20 cellular contexts compared by ENCODE assay signal in genomic region chr5:59100875-59101274, GRCh38.
DNase-seq lines count a peak whose midpoint lies in the region; ATAC-seq and TF ChIP-seq lines count a peak whose summit lies in the region.
"Had no signal": no experiment of that assay in that cellular context is flagged by ENCODE, and none has a peak within 500 bp of the region (broad histone marks: within the 10 kb centered on the region; RNA-seq: fewer than 3 reads in every experiment).

No MANE protein-coding gene starts in this region.

- H3K4me3 ChIP-seq in CD4-positive, alpha-beta memory T cell (ENCODE audit: low read length in 2 of 2) = no peak overlapping the region
- H3K4me3 ChIP-seq: PC-9 had no signal

- DNase-seq in activated CD4-positive, alpha-beta T cell treated with anti-CD3 and anti-CD28 coated beads, Interleukin-2, amount 10 ng/mL, durations not matched to agents 24 days and 14 days = no peak
- DNase-seq in activated CD4-positive, alpha-beta T cell treated with anti-CD3 and anti-CD28 coated beads for 36 hours = no peak
- no peak for DNase-seq in CD4-positive, alpha-beta memory T cell
- no peak for DNase-seq in activated T-helper 1 cell treated with anti-CD3 and anti-CD28 coated beads, Interleukin-12 subunit alpha, Interleukin-12 subunit beta, Interleukin-2, Interleukin-4 antibody, amounts not matched to agents 30 ng/mL and 10 ng/mL and 1 ng/mL, durations not matched to agents 14 hours and 24 hours and 36 hours (ENCODE audit: low spot score)
- DNase-seq in natural killer cell treated with Interleukin-12 subunit alpha and Interleukin-12 subunit beta and Interleukin-15 and Interleukin-18, amount 100 ng/mL, for 72 hours (ENCODE audit: low spot score) = no peak
- DNase-seq in GM10266 (ENCODE audit: extremely low spot score) = no peak
- DNase-seq in effector CD8-positive, alpha-beta T cell (lab: John Stamatoyannopoulos, UW) = no peak
- no peak for DNase-seq in activated effector memory CD4-positive, alpha-beta T cell treated with anti-CD3 and anti-CD28 coated beads, Interleukin-2, amount 50 U/mL, for 16 hours
- DNase-seq: DMS53, GDM1, NCI-H1092 treated with DMSO at 0.1 percent for 48 hours, NCI-H1436 treated with DMSO at 0.1 percent for 48 hours, NCI-H1930, NCI-H69, PC-9, SIG-M5 had no signal

- H3K4me1 ChIP-seq in CD4-positive, alpha-beta memory T cell (ENCODE audit: insufficient read depth, low read length) = peaks cover 36% of the 10 kb centered on the region

- intact Hi-C loops in activated CD4-positive, alpha-beta T cell treated with anti-CD3 and anti-CD28 coated beads, Interleukin-2, amount 10 ng/mL, durations not matched to agents 24 days and 14 days (cut with micrococcal nuclease) = no loop called here
- intact Hi-C loops in activated CD4-positive, alpha-beta T cell treated with anti-CD3 and anti-CD28 coated beads for 36 hours (cut with DNase I, micrococcal nuclease) = no loop called here
- intact Hi-C loops in CD4-positive, alpha-beta memory T cell (cut with micrococcal nuclease) = no loop called here
- intact Hi-C loops in activated T-helper 1 cell treated with anti-CD3 and anti-CD28 coated beads, Interleukin-12 subunit alpha, Interleukin-12 subunit beta, Interleukin-2, Interleukin-4 antibody, amounts not matched to agents 30 ng/mL and 10 ng/mL and 1 ng/mL, durations not matched to agents 14 hours and 24 hours and 36 hours (cut with micrococcal nuclease) = no loop called here

- H3K36me3 ChIP-seq in CD4-positive, alpha-beta memory T cell (ENCODE audit: insufficient read depth, low read length) = no peaks in the 10 kb centered on the region

- CTCF ChIA-PET in activated CD4-positive, alpha-beta T cell treated with anti-CD3 and anti-CD28 coated beads for 36 hours (lab: Charles Lee) = interaction anchor here (0.9 to 1.1 kb wide), 2 partner anchors 23 to 26 kb away, joined by 3 to 4 read pairs; no protein-coding TSS in a partner anchor
- CTCF ChIA-PET in CD4-positive, alpha-beta memory T cell (lab: Charles Lee; ENCODE audit: partially characterized antibody) = interaction anchor here (1.2 to 1.8 kb wide), 3 partner anchors 15 to 60 kb away, joined by 4 to 6 read pairs (median 4); no protein-coding TSS in a partner anchor

- no peaks in the 10 kb centered on the region for H3K9me3 ChIP-seq in CD4-positive, alpha-beta memory T cell (ENCODE audit: control insufficient read depth in 1 of 2, low read length in 2 of 2)

- peaks cover 12% of the 10 kb centered on the region for H3K9me3 Mint-ChIP-seq in activated CD4-positive, alpha-beta T cell treated with anti-CD3 and anti-CD28 coated beads, Interleukin-2, amount 10 ng/mL, durations not matched to agents 24 days and 14 days
- peaks cover 1% of the 10 kb centered on the region for H3K9me3 Mint-ChIP-seq in activated CD4-positive, alpha-beta T cell treated with anti-CD3 and anti-CD28 coated beads for 36 hours (ENCODE audit: low read depth)
- peaks cover 0 to 2% (median 0%) of the 10 kb centered on the region in 8 donors for H3K9me3 Mint-ChIP-seq in CD4-positive, alpha-beta memory T cell
- no peaks in the 10 kb centered on the region for H3K9me3 Mint-ChIP-seq in activated T-helper 1 cell treated with anti-CD3 and anti-CD28 coated beads, Interleukin-12 subunit alpha, Interleukin-12 subunit beta, Interleukin-2, Interleukin-4 antibody, amounts not matched to agents 30 ng/mL and 10 ng/mL and 1 ng/mL, durations not matched to agents 14 hours and 24 hours and 36 hours
- no peaks in the 10 kb centered on the region for H3K9me3 Mint-ChIP-seq in natural killer cell treated with Interleukin-12 subunit alpha and Interleukin-12 subunit beta and Interleukin-15 and Interleukin-18, amount 100 ng/mL, for 72 hours

- no peak for ATAC-seq in activated CD4-positive, alpha-beta T cell treated with anti-CD3 and anti-CD28 coated beads for 36 hours
- ATAC-seq in natural killer cell treated with Interleukin-12 subunit alpha and Interleukin-12 subunit beta and Interleukin-15 and Interleukin-18, amount 100 ng/mL, for 72 hours = no peak
- ATAC-seq: HCT116 had no signal

- H3K27me3 ChIP-seq in CD4-positive, alpha-beta memory T cell (ENCODE audit: insufficient read depth, low read length) = no peaks in the 10 kb centered on the region

- H3K27ac Mint-ChIP-seq in activated CD4-positive, alpha-beta T cell treated with anti-CD3 and anti-CD28 coated beads, Interleukin-2, amount 10 ng/mL, durations not matched to agents 24 days and 14 days = peak overlapping the region; percentile 83
- H3K27ac Mint-ChIP-seq in activated CD4-positive, alpha-beta T cell treated with anti-CD3 and anti-CD28 coated beads for 36 hours = no peak overlapping the region
- peak overlapping the region; percentile 0 to 94 (median 64) for H3K27ac Mint-ChIP-seq in CD4-positive, alpha-beta memory T cell
- peak overlapping the region; percentile 90 for H3K27ac Mint-ChIP-seq in activated T-helper 1 cell treated with anti-CD3 and anti-CD28 coated beads, Interleukin-12 subunit alpha, Interleukin-12 subunit beta, Interleukin-2, Interleukin-4 antibody, amounts not matched to agents 30 ng/mL and 10 ng/mL and 1 ng/mL, durations not matched to agents 14 hours and 24 hours and 36 hours
- H3K27ac Mint-ChIP-seq in natural killer cell treated with Interleukin-12 subunit alpha and Interleukin-12 subunit beta and Interleukin-15 and Interleukin-18, amount 100 ng/mL, for 72 hours = peak overlapping the region; percentile 79 to 88

- no peaks in the 10 kb centered on the region for H3K27me3 Mint-ChIP-seq in activated CD4-positive, alpha-beta T cell treated with anti-CD3 and anti-CD28 coated beads, Interleukin-2, amount 10 ng/mL, durations not matched to agents 24 days and 14 days
- H3K27me3 Mint-ChIP-seq in activated CD4-positive, alpha-beta T cell treated with anti-CD3 and anti-CD28 coated beads for 36 hours = peaks cover 2% of the 10 kb centered on the region
- no peaks in the 10 kb centered on the region for H3K27me3 Mint-ChIP-seq in CD4-positive, alpha-beta memory T cell
- no peaks in the 10 kb centered on the region for H3K27me3 Mint-ChIP-seq in activated T-helper 1 cell treated with anti-CD3 and anti-CD28 coated beads, Interleukin-12 subunit alpha, Interleukin-12 subunit beta, Interleukin-2, Interleukin-4 antibody, amounts not matched to agents 30 ng/mL and 10 ng/mL and 1 ng/mL, durations not matched to agents 14 hours and 24 hours and 36 hours (ENCODE audit: insufficient read depth)
- no peaks in the 10 kb centered on the region for H3K27me3 Mint-ChIP-seq in natural killer cell treated with Interleukin-12 subunit alpha and Interleukin-12 subunit beta and Interleukin-15 and Interleukin-18, amount 100 ng/mL, for 72 hours

- POLR2A ChIA-PET in activated CD4-positive, alpha-beta T cell treated with anti-CD3 and anti-CD28 coated beads for 36 hours (lab: Charles Lee) = no interaction called here
- POLR2A ChIA-PET in CD4-positive, alpha-beta memory T cell (lab: Charles Lee; ENCODE audit: partially characterized antibody) = interaction anchor here (1.0 to 3.4 kb wide), 5 partner anchors 9 to 66 kb away, joined by 3 to 34 read pairs (median 7); no protein-coding TSS in a partner anchor

- peaks cover 63% of the 10 kb centered on the region for H3K4me1 Mint-ChIP-seq in activated CD4-positive, alpha-beta T cell treated with anti-CD3 and anti-CD28 coated beads, Interleukin-2, amount 10 ng/mL, durations not matched to agents 24 days and 14 days
- H3K4me1 Mint-ChIP-seq in activated CD4-positive, alpha-beta T cell treated with anti-CD3 and anti-CD28 coated beads for 36 hours = peaks cover 49% of the 10 kb centered on the region
- H3K4me1 Mint-ChIP-seq in CD4-positive, alpha-beta memory T cell = peaks cover 17 to 45% (median 35%) of the 10 kb centered on the region in 4 donors
- H3K4me1 Mint-ChIP-seq in activated T-helper 1 cell treated with anti-CD3 and anti-CD28 coated beads, Interleukin-12 subunit alpha, Interleukin-12 subunit beta, Interleukin-2, Interleukin-4 antibody, amounts not matched to agents 30 ng/mL and 10 ng/mL and 1 ng/mL, durations not matched to agents 14 hours and 24 hours and 36 hours (ENCODE audit: low read depth) = peaks cover 81% of the 10 kb centered on the region
- peaks cover 47 to 51% of the 10 kb centered on the region in 2 donors for H3K4me1 Mint-ChIP-seq in natural killer cell treated with Interleukin-12 subunit alpha and Interleukin-12 subunit beta and Interleukin-15 and Interleukin-18, amount 100 ng/mL, for 72 hours (ENCODE audit: low read depth in 2 of 2)

- H3K36me3 Mint-ChIP-seq in activated CD4-positive, alpha-beta T cell treated with anti-CD3 and anti-CD28 coated beads, Interleukin-2, amount 10 ng/mL, durations not matched to agents 24 days and 14 days (ENCODE audit: low read depth) = peaks cover 4% of the 10 kb centered on the region
- H3K36me3 Mint-ChIP-seq in activated CD4-positive, alpha-beta T cell treated with anti-CD3 and anti-CD28 coated beads for 36 hours (ENCODE audit: low read depth) = no peaks in the 10 kb centered on the region
- H3K36me3 Mint-ChIP-seq in CD4-positive, alpha-beta memory T cell = no peaks in the 10 kb centered on the region
- peaks cover 4% of the 10 kb centered on the region for H3K36me3 Mint-ChIP-seq in activated T-helper 1 cell treated with anti-CD3 and anti-CD28 coated beads, Interleukin-12 subunit alpha, Interleukin-12 subunit beta, Interleukin-2, Interleukin-4 antibody, amounts not matched to agents 30 ng/mL and 10 ng/mL and 1 ng/mL, durations not matched to agents 14 hours and 24 hours and 36 hours (ENCODE audit: low read depth)
- H3K36me3 Mint-ChIP-seq in natural killer cell treated with Interleukin-12 subunit alpha and Interleukin-12 subunit beta and Interleukin-15 and Interleukin-18, amount 100 ng/mL, for 72 hours = no peaks in the 10 kb centered on the region

- H3K4me3 Mint-ChIP-seq in activated CD4-positive, alpha-beta T cell treated with anti-CD3 and anti-CD28 coated beads, Interleukin-2, amount 10 ng/mL, durations not matched to agents 24 days and 14 days = no peak overlapping the region
- H3K4me3 Mint-ChIP-seq in activated CD4-positive, alpha-beta T cell treated with anti-CD3 and anti-CD28 coated beads for 36 hours = no peak overlapping the region
- H3K4me3 Mint-ChIP-seq in CD4-positive, alpha-beta memory T cell = no peak overlapping the region
- H3K4me3 Mint-ChIP-seq in activated T-helper 1 cell treated with anti-CD3 and anti-CD28 coated beads, Interleukin-12 subunit alpha, Interleukin-12 subunit beta, Interleukin-2, Interleukin-4 antibody, amounts not matched to agents 30 ng/mL and 10 ng/mL and 1 ng/mL, durations not matched to agents 14 hours and 24 hours and 36 hours = no peak overlapping the region
- peak overlapping the region; percentile 71 for H3K4me3 Mint-ChIP-seq in natural killer cell treated with Interleukin-12 subunit alpha and Interleukin-12 subunit beta and Interleukin-15 and Interleukin-18, amount 100 ng/mL, for 72 hours

- peak overlapping the region; percentile 33 for H3K27ac ChIP-seq in CD4-positive, alpha-beta memory T cell (ENCODE audit: low read depth, low read length)
- H3K27ac ChIP-seq: C4-2B, KMS-11, PC-9, RWPE1 had no signal

- TF ChIP-seq CTCF in GM10266 (IDR thresholded peaks at IDR 0.05; ENCODE audit: control insufficient read depth, insufficient read depth, low read depth, missing control alignments) = no peak
